In the genomic region with DNA sequence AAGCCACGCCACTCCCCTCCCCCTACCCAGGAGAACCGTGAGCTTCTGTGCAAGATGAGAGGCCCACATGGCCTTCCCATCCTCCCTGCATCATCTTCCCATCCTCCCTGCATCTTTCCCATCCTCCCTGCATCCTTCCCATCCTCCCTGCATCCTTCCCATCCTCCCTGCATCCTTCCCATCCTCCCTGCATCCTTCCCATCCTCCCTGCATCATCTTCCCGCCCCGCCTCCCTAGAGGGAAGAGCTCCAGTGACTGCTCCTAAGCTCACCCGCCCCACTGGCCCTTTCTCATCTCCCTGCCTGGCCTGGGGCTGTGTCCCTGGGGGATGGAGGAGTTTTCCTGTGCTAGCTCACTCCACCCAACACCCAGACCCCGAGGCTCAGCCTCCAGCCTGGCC, we compare ENCODE assay signal across 24 cellular contexts.
"Had no signal": no experiment of that assay in that cellular context is flagged by ENCODE, and none has a peak within 500 bp of the region (broad histone marks: within the 10 kb centered on the region; RNA-seq: fewer than 3 reads in every experiment).

No MANE protein-coding gene starts in this region.

- H3K9me3 Mint-ChIP-seq: activated naive CD4-positive, alpha-beta T cell treated with anti-CD3 and anti-CD28 coated beads, Interleukin-2, amount 50 U/mL, for 24 hours; natural killer cell treated with Interleukin-12 subunit alpha and Interleukin-12 subunit beta and Interleukin-15 and Interleukin-18, amount 100 ng/mL, for 72 hours had no signal

- H3K27ac Mint-ChIP-seq: activated CD8-positive, alpha-beta T cell treated with anti-CD3 and anti-CD28 coated beads, Interleukin-2, amount 10 ng/mL, durations not matched to agents 7 days and 5 days; activated naive CD4-positive, alpha-beta T cell treated with anti-CD3 and anti-CD28 coated beads, Interleukin-2, amount 50 U/mL, for 24 hours; natural killer cell treated with Interleukin-12 subunit alpha and Interleukin-12 subunit beta and Interleukin-15 and Interleukin-18, amount 100 ng/mL, for 72 hours had no signal

- H3K4me1 Mint-ChIP-seq: activated naive CD4-positive, alpha-beta T cell treated with anti-CD3 and anti-CD28 coated beads, Interleukin-2, amount 50 U/mL, for 24 hours had no signal

- H3K27ac ChIP-seq: left ventricle myocardium inferior, pancreas, psoas muscle, right atrium auricular region, thyroid gland had no signal

- H3K4me3 Mint-ChIP-seq: activated CD8-positive, alpha-beta T cell treated with anti-CD3 and anti-CD28 coated beads, Interleukin-2, amount 10 ng/mL, durations not matched to agents 7 days and 5 days; activated naive CD4-positive, alpha-beta T cell treated with anti-CD3 and anti-CD28 coated beads, Interleukin-2, amount 50 U/mL, for 24 hours; brain; natural killer cell treated with Interleukin-12 subunit alpha and Interleukin-12 subunit beta and Interleukin-15 and Interleukin-18, amount 100 ng/mL, for 72 hours had no signal

- H3K36me3 ChIP-seq: left ventricle myocardium inferior, pancreas, right atrium auricular region, thyroid gland had no signal

- FAIRE-seq: frontal cortex, pancreas, TTC549 had no signal

- H3K9me3 ChIP-seq: left ventricle myocardium inferior, pancreas, psoas muscle, right atrium auricular region, thyroid gland had no signal

- H3K4me1 ChIP-seq: pancreas, psoas muscle had no signal

- H3K36me3 Mint-ChIP-seq: activated naive CD4-positive, alpha-beta T cell treated with anti-CD3 and anti-CD28 coated beads, Interleukin-2, amount 50 U/mL, for 24 hours; brain; natural killer cell treated with Interleukin-12 subunit alpha and Interleukin-12 subunit beta and Interleukin-15 and Interleukin-18, amount 100 ng/mL, for 72 hours had no signal

- DNase-seq: activated CD4-positive, alpha-beta T cell treated with anti-CD3 and anti-CD28 coated beads for 1 hour; activated CD4-positive, alpha-beta T cell treated with anti-CD3 and anti-CD28 coated beads, Interleukin-2, amount 50 U/mL, for 1 hour; activated CD8-positive, alpha-beta T cell treated with anti-CD3 and anti-CD28 coated beads, Interleukin-2, amount 10 ng/mL, durations not matched to agents 7 days and 5 days; activated gamma-delta T cell treated with Interleukin-2 at 50 U/mL for 16 hours; activated T-cell treated with anti-CD3 and anti-CD28 coated beads, Interleukin-2, amount 50 U/mL, for 1 hour; aorta; dermis blood vessel endothelial cell; effector CD8-positive, alpha-beta T cell; hippocampal formation; left ventricle myocardium inferior; midbrain; pancreas; psoas muscle; stimulated activated CD4-positive, alpha-beta T cell treated with anti-CD3 and anti-CD28 coated beads, Interleukin-4, amount 100 ng/mL, for 24 hours; stimulated activated naive CD8-positive, alpha-beta T cell treated with anti-CD3 and anti-CD28 coated beads, Interleukin-15, Interleukin-2, amounts not matched to agents 100 U/mL and 50 U/mL, for 24 hours; substantia nigra; thyroid gland had no signal

- H3K4me3 ChIP-seq: left ventricle myocardium inferior, pancreas, psoas muscle, right atrium auricular region, thyroid gland had no signal

- H3K27me3 ChIP-seq: pancreas, right atrium auricular region, thyroid gland had no signal

- ATAC-seq: activated CD8-positive, alpha-beta T cell treated with anti-CD3 and anti-CD28 coated beads, Interleukin-2, amount 10 ng/mL, durations not matched to agents 7 days and 5 days; esophagus mucosa; natural killer cell treated with Interleukin-12 subunit alpha and Interleukin-12 subunit beta and Interleukin-15 and Interleukin-18, amount 100 ng/mL, for 72 hours; pancreas; psoas muscle; stimulated activated naive CD8-positive, alpha-beta T cell treated with anti-CD3 and anti-CD28 coated beads, Interleukin-15, Interleukin-2, amounts not matched to agents 100 U/mL and 50 U/mL, for 24 hours had no signal
